In the genomic region with DNA sequence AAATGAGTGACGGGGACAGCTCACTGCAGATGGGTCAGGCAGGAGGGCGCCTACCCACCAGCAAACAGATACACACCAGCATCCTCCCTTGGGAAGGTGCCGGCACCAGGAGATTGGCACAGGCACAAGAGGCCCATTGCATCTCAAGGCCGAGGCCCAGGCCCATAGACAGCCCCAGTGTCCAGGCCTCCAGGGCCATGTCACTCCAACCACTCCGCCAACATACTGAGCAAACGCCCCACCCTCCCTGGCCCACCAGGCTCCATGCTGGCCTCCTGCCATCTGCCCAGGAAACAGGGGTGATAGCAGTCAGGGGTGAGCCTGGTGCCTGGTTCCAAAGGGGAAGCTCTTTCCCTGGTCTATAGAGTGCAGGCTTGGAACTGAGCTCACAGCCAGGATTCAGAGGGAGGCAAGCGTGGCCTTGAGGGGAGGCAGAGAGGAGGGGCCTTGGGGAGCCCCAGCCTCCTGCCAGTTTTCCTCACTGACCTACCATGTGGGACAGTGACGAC, we compare ENCODE assay signal across 1 cellular context.
TF ChIP-seq lines count a peak whose summit lies in the region.

No MANE protein-coding gene starts in this region.

TF ChIP-seq in K562, 482 proteins besides CTCF, POLR2A, EP300 and RAD21:
- TF ChIP-seq NFIC (IDR thresholded peaks at IDR 0.05), result peak; percentile 58
- TF ChIP-seq, protein P1, sequence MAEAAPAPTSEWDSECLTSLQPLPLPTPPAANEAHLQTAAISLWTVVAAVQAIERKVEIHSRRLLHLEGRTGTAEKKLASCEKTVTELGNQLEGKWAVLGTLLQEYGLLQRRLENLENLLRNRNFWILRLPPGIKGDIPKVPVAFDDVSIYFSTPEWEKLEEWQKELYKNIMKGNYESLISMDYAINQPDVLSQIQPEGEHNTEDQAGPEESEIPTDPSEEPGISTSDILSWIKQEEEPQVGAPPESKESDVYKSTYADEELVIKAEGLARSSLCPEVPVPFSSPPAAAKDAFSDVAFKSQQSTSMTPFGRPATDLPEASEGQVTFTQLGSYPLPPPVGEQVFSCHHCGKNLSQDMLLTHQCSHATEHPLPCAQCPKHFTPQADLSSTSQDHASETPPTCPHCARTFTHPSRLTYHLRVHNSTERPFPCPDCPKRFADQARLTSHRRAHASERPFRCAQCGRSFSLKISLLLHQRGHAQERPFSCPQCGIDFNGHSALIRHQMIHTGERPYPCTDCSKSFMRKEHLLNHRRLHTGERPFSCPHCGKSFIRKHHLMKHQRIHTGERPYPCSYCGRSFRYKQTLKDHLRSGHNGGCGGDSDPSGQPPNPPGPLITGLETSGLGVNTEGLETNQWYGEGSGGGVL (CRISPR knock-in tag; IDR thresholded peaks at IDR 0.05), result no peak
- peak; percentile 50; the same call in 1 of the 2 replicates for TF ChIP-seq NFRKB (IDR thresholded peaks at IDR 0.05; ENCODE audit: low read depth)
- peak; percentile 52 for TF ChIP-seq POLR2G (IDR thresholded peaks at IDR 0.05; ENCODE audit: low read depth, low read length)
- TF ChIP-seq SRSF3 (IDR thresholded peaks at IDR 0.05; ENCODE audit: insufficient read depth, low read length), result 0 out of 2 replicates have a peak, but pooled peaks have one; percentile 58
- TF ChIP-seq, protein P2, sequence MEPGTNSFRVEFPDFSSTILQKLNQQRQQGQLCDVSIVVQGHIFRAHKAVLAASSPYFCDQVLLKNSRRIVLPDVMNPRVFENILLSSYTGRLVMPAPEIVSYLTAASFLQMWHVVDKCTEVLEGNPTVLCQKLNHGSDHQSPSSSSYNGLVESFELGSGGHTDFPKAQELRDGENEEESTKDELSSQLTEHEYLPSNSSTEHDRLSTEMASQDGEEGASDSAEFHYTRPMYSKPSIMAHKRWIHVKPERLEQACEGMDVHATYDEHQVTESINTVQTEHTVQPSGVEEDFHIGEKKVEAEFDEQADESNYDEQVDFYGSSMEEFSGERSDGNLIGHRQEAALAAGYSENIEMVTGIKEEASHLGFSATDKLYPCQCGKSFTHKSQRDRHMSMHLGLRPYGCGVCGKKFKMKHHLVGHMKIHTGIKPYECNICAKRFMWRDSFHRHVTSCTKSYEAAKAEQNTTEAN (CRISPR knock-in tag; IDR thresholded peaks at IDR 0.05), result no peak
- TF ChIP-seq POLR2B (IDR thresholded peaks at IDR 0.05; ENCODE audit: low read depth, partially characterized antibody), result no peak
- no peak for TF ChIP-seq TCFL5 (CRISPR knock-in tag; conservative IDR thresholded peaks at IDR 0.05)
- no peak for TF ChIP-seq ELF1 (tag; IDR thresholded peaks at IDR 0.05)
- peak; percentile 53; the same call in 1 of the 2 replicates for TF ChIP-seq RBFOX2 (IDR thresholded peaks at IDR 0.05; ENCODE audit: low read depth, low read length)
- TF ChIP-seq, protein P3, sequence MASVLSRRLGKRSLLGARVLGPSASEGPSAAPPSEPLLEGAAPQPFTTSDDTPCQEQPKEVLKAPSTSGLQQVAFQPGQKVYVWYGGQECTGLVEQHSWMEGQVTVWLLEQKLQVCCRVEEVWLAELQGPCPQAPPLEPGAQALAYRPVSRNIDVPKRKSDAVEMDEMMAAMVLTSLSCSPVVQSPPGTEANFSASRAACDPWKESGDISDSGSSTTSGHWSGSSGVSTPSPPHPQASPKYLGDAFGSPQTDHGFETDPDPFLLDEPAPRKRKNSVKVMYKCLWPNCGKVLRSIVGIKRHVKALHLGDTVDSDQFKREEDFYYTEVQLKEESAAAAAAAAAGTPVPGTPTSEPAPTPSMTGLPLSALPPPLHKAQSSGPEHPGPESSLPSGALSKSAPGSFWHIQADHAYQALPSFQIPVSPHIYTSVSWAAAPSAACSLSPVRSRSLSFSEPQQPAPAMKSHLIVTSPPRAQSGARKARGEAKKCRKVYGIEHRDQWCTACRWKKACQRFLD (CRISPR knock-in tag; IDR thresholded peaks at IDR 0.05), result peak; percentile 50; the same call in 1 of the 2 replicates
- TF ChIP-seq ZNF143 (CRISPR knock-in tag; IDR thresholded peaks at IDR 0.05), result 0 out of 2 replicates have a peak, but pooled peaks have one; percentile 19
TF ChIP-seq in K562: peak in this region for 7.
